In genomic region chr5:140338918-140339317, GRCh38 we compare ENCODE assay signal across 29 cellular contexts. TPM values are rescaled to one million over a fixed set of nuclear protein-coding genes. Genes with fewer than 3 reads are reported as not detected.
DNase-seq lines count a peak whose midpoint lies in the region; ATAC-seq, FAIRE-seq and TF ChIP-seq lines count a peak whose summit lies in the region.
"Had no signal": no experiment of that assay in that cellular context is flagged by ENCODE, and none has a peak within 500 bp of the region (broad histone marks: within the 10 kb centered on the region; RNA-seq: fewer than 3 reads in every experiment).

No MANE protein-coding gene starts in this region.

- CTCF ChIA-PET in activated CD4-positive, alpha-beta memory T cell treated with anti-CD3 and anti-CD28 coated beads, Interleukin-2, amount 10 ng/mL, durations not matched to agents 7 days and 5 days (lab: Charles Lee) = interaction anchor here (1.4 to 21.6 kb wide), 4 partner anchors 14 to 90 kb away, joined by 4 to 951 read pairs (median 38); partner anchors contain the start of gene PFDN1
- CTCF ChIA-PET in activated CD4-positive, alpha-beta memory T cell treated with anti-CD3 and anti-CD28 coated beads for 36 hours (lab: Charles Lee) = interaction anchor here (0.9 to 2.3 kb wide), 2 partner anchors 13 to 94 kb away, joined by 3 to 7 read pairs; no protein-coding TSS in a partner anchor
- CTCF ChIA-PET in mammary epithelial cell (lab: Charles Lee; ENCODE audit: low non-redundant PET) = no interaction called here

- H3K4me3 Mint-ChIP-seq in activated CD4-positive, alpha-beta memory T cell treated with anti-CD3 and anti-CD28 coated beads, Interleukin-2, amount 10 ng/mL, durations not matched to agents 7 days and 5 days = peak overlapping the region; percentile 39
- H3K4me3 Mint-ChIP-seq in activated CD4-positive, alpha-beta memory T cell treated with anti-CD3 and anti-CD28 coated beads for 36 hours = no peak overlapping the region
- H3K4me3 Mint-ChIP-seq in CD14-positive monocyte = peak overlapping the region in 1 of 2 donors; percentile 62
- H3K4me3 Mint-ChIP-seq in stimulated activated effector memory CD8-positive, alpha-beta T cell treated with anti-CD3 and anti-CD28 coated beads, Interleukin-12 subunit alpha, Interleukin-12 subunit beta, amount 100 ng/mL, for 72 hours = no peak overlapping the region
- H3K4me3 Mint-ChIP-seq: brain; GM23338; neural progenitor cell; stimulated activated naive CD8-positive, alpha-beta T cell treated with anti-CD3 and anti-CD28 coated beads, Interleukin-15, amount 100 ng/mL, for 72 hours; T-cell had no signal

- no peak overlapping the region for H3K4me3 ChIP-seq in mammary epithelial cell (replicated peaks in 1 of 3; ENCODE audit: insufficient read depth in 1 of 3, low read depth in 2 of 3, low read length in 3 of 3)
- H3K4me3 ChIP-seq in sigmoid colon = no peak overlapping the region
- H3K4me3 ChIP-seq in small intestine (ENCODE audit: low read depth in 1 of 2, low read length in 2 of 2) = no peak overlapping the region
- H3K4me3 ChIP-seq: adrenal gland, GM23338, neural progenitor cell, tibial artery had no signal

- WGBS in mammary epithelial cell (ENCODE audit: low coverage, missing lambda C conversion rate) = 79% methylated on average over 2 of the region's 2 CpGs
- WGBS in sigmoid colon, 2 donors = 94 to 95% methylated on average over 2 of the region's 2 CpGs
- WGBS in small intestine, 3 donors = 92 to 95% (median 94%) methylated on average over 2 of the region's 2 CpGs

- H3K9me3 Mint-ChIP-seq in activated CD4-positive, alpha-beta memory T cell treated with anti-CD3 and anti-CD28 coated beads, Interleukin-2, amount 10 ng/mL, durations not matched to agents 7 days and 5 days = no peaks in the 10 kb centered on the region
- H3K9me3 Mint-ChIP-seq in activated CD4-positive, alpha-beta memory T cell treated with anti-CD3 and anti-CD28 coated beads for 36 hours = no peaks in the 10 kb centered on the region
- H3K9me3 Mint-ChIP-seq in CD14-positive monocyte = peaks cover 0 to 3% (median 0%) of the 10 kb centered on the region in 7 donors
- no peaks in the 10 kb centered on the region for H3K9me3 Mint-ChIP-seq in stimulated activated effector memory CD8-positive, alpha-beta T cell treated with anti-CD3 and anti-CD28 coated beads, Interleukin-12 subunit alpha, Interleukin-12 subunit beta, amount 100 ng/mL, for 72 hours
- H3K9me3 Mint-ChIP-seq: brain; GM23338; neural progenitor cell; stimulated activated naive CD8-positive, alpha-beta T cell treated with anti-CD3 and anti-CD28 coated beads, Interleukin-15, amount 100 ng/mL, for 72 hours; T-cell had no signal

- peaks cover 66% of the 10 kb centered on the region for H3K4me1 ChIP-seq in mammary epithelial cell (ENCODE audit: insufficient read depth, low read length)
- peaks cover 0 to 72% (median 58%) of the 10 kb centered on the region in 4 donors for H3K4me1 ChIP-seq in sigmoid colon
- H3K4me1 ChIP-seq in small intestine (ENCODE audit: control insufficient read depth in 2 of 2, insufficient read depth in 1 of 2, low read depth in 1 of 2, low read length in 1 of 2) = peaks cover 5 to 6% of the 10 kb centered on the region in 2 donors
- H3K4me1 ChIP-seq: neural progenitor cell had no signal

- no peak for FAIRE-seq in small intestine (lab: Jason Lieb, UNC)
- FAIRE-seq: A204.1, endothelial cell of umbilical vein, GM12891, TTC549 had no signal

- H3K27ac ChIP-seq in mammary epithelial cell (ENCODE audit: insufficient read depth, low read depth, low read length) (no peak overlapping the region), sigmoid colon (peak overlapping the region in 3 of 4 donors; percentile 4 to 93 (median 75)), small intestine (ENCODE audit: low read depth in 1 of 2, low read length in 1 of 2) (no peak overlapping the region)
- H3K27ac ChIP-seq: adrenal gland, neural progenitor cell, tibial artery had no signal

- no peak for TF ChIP-seq CTCF in CD14-positive monocyte (IDR thresholded peaks at IDR 0.05)
- TF ChIP-seq CTCF in mammary epithelial cell (conservative IDR thresholded peaks at IDR 0.05 in 1 of 2, IDR thresholded peaks at IDR 0.05 in 1 of 2; ENCODE audit: extremely low read depth in 1 of 2, insufficient read depth in 1 of 2, low read depth in 1 of 2, low read length in 2 of 2) = no peak
- no peak for TF ChIP-seq CTCF in sigmoid colon (IDR thresholded peaks at IDR 0.05)

- H3K9me3 ChIP-seq in mammary epithelial cell (replicated peaks; ENCODE audit: insufficient read depth, low read length) (no peaks in the 10 kb centered on the region), sigmoid colon (no peaks in the 10 kb centered on the region), small intestine (ENCODE audit: control insufficient read depth, low read depth) (no peaks in the 10 kb centered on the region)
- H3K9me3 ChIP-seq: adrenal gland, tibial artery had no signal

- H3K4me1 Mint-ChIP-seq in activated CD4-positive, alpha-beta memory T cell treated with anti-CD3 and anti-CD28 coated beads, Interleukin-2, amount 10 ng/mL, durations not matched to agents 7 days and 5 days = peaks cover 79% of the 10 kb centered on the region
- peaks cover 32% of the 10 kb centered on the region for H3K4me1 Mint-ChIP-seq in activated CD4-positive, alpha-beta memory T cell treated with anti-CD3 and anti-CD28 coated beads for 36 hours (ENCODE audit: low read depth)
- peaks cover 70% of the 10 kb centered on the region for H3K4me1 Mint-ChIP-seq in CD14-positive monocyte
- H3K4me1 Mint-ChIP-seq in stimulated activated effector memory CD8-positive, alpha-beta T cell treated with anti-CD3 and anti-CD28 coated beads, Interleukin-12 subunit alpha, Interleukin-12 subunit beta, amount 100 ng/mL, for 72 hours = peaks cover 25% of the 10 kb centered on the region
- H3K4me1 Mint-ChIP-seq: GM23338 had no signal

- TF ChIP-seq EP300 in sigmoid colon (IDR thresholded peaks at IDR 0.05) = no peak

- no peak overlapping the region for H2AFZ ChIP-seq in mammary epithelial cell (ENCODE audit: low read depth, low read length)
- H2AFZ ChIP-seq: GM23338, neural progenitor cell had no signal

- intact Hi-C loops in activated CD4-positive, alpha-beta memory T cell treated with anti-CD3 and anti-CD28 coated beads for 36 hours (cut with micrococcal nuclease) = no loop called here
- intact Hi-C loops in CD14-positive monocyte (cut with micrococcal nuclease) (no loop called here), mammary epithelial cell (cut with micrococcal nuclease) (no loop called here), sigmoid colon (cut with DNase I) (no loop called here)

- peak overlapping the region; percentile 4 for H3K4me2 ChIP-seq in mammary epithelial cell (ENCODE audit: insufficient read depth, low read depth, low read length)
- H3K4me2 ChIP-seq: GM23338, neural progenitor cell had no signal

- peaks cover 4% of the 10 kb centered on the region for H4K20me1 ChIP-seq in mammary epithelial cell (ENCODE audit: insufficient read depth, low read length)

- H3K36me3 Mint-ChIP-seq in activated CD4-positive, alpha-beta memory T cell treated with anti-CD3 and anti-CD28 coated beads, Interleukin-2, amount 10 ng/mL, durations not matched to agents 7 days and 5 days (ENCODE audit: low read depth) = peaks cover 90% of the 10 kb centered on the region
- peaks cover 35% of the 10 kb centered on the region for H3K36me3 Mint-ChIP-seq in activated CD4-positive, alpha-beta memory T cell treated with anti-CD3 and anti-CD28 coated beads for 36 hours
- peaks cover 76 to 89% of the 10 kb centered on the region in 2 donors for H3K36me3 Mint-ChIP-seq in CD14-positive monocyte
- H3K36me3 Mint-ChIP-seq in stimulated activated effector memory CD8-positive, alpha-beta T cell treated with anti-CD3 and anti-CD28 coated beads, Interleukin-12 subunit alpha, Interleukin-12 subunit beta, amount 100 ng/mL, for 72 hours = peaks cover 75% of the 10 kb centered on the region

- no peak for TF ChIP-seq POLR2A in sigmoid colon (IDR thresholded peaks at IDR 0.05)

- no peak overlapping the region for H3K9ac ChIP-seq in mammary epithelial cell (ENCODE audit: insufficient read depth, low read length)
- H3K9ac ChIP-seq: neural progenitor cell had no signal

- no peaks in the 10 kb centered on the region for H3K27me3 Mint-ChIP-seq in activated CD4-positive, alpha-beta memory T cell treated with anti-CD3 and anti-CD28 coated beads, Interleukin-2, amount 10 ng/mL, durations not matched to agents 7 days and 5 days
- no peaks in the 10 kb centered on the region for H3K27me3 Mint-ChIP-seq in activated CD4-positive, alpha-beta memory T cell treated with anti-CD3 and anti-CD28 coated beads for 36 hours
- H3K27me3 Mint-ChIP-seq in CD14-positive monocyte (ENCODE audit: low read depth in 3 of 3) = peaks cover 0 to 5% (median 2%) of the 10 kb centered on the region in 3 donors
- H3K27me3 Mint-ChIP-seq: stimulated activated naive CD8-positive, alpha-beta T cell treated with anti-CD3 and anti-CD28 coated beads, Interleukin-15, amount 100 ng/mL, for 72 hours; T-cell had no signal

- DNase-seq in activated CD4-positive, alpha-beta memory T cell treated with anti-CD3 and anti-CD28 coated beads, Interleukin-2, amount 10 ng/mL, durations not matched to agents 7 days and 5 days = no peak
- DNase-seq in activated CD4-positive, alpha-beta memory T cell treated with anti-CD3 and anti-CD28 coated beads for 36 hours = no peak
- DNase-seq in CD14-positive monocyte (ENCODE audit: low spot score) = no peak
- DNase-seq in mammary epithelial cell = no peak
- DNase-seq in sigmoid colon = no peak
- DNase-seq in small intestine = no peak
- no peak for DNase-seq in Ammon's horn (ENCODE audit: low spot score)
- DNase-seq in stimulated activated effector memory CD8-positive, alpha-beta T cell treated with anti-CD3 and anti-CD28 coated beads, Interleukin-12 subunit alpha, Interleukin-12 subunit beta, amount 100 ng/mL, for 72 hours (ENCODE audit: low spot score in 2 of 2) = no peak
- DNase-seq: activated CD8-positive, alpha-beta memory T cell treated with anti-CD3 and anti-CD28 coated beads for 24 hours; activated gamma-delta T cell; adrenal gland; glutamatergic neuron; NCI-H1092 treated with DMSO at 0.1 percent for 48 hours; NCI-H187; NCI-H524 treated with DMSO at 0.1 percent for 48 hours; posterior cingulate gyrus; T-cell; tibial artery had no signal

- in situ Hi-C loops in mammary epithelial cell (cut with MboI; ENCODE audit: low sequenced_read_pairs in 2 of 2) = no loop called here

- no TSS peak for BruUV-seq in mammary epithelial cell (replicated peaks; lab: Mats Ljungman, UMichigan)

- H3K27ac Mint-ChIP-seq in activated CD4-positive, alpha-beta memory T cell treated with anti-CD3 and anti-CD28 coated beads, Interleukin-2, amount 10 ng/mL, durations not matched to agents 7 days and 5 days = peak overlapping the region; percentile 71
- H3K27ac Mint-ChIP-seq in activated CD4-positive, alpha-beta memory T cell treated with anti-CD3 and anti-CD28 coated beads for 36 hours = no peak overlapping the region
- H3K27ac Mint-ChIP-seq in CD14-positive monocyte = peak overlapping the region in 4 of 7 donors; percentile 37 to 87 (median 81)
- no peak overlapping the region for H3K27ac Mint-ChIP-seq in stimulated activated effector memory CD8-positive, alpha-beta T cell treated with anti-CD3 and anti-CD28 coated beads, Interleukin-12 subunit alpha, Interleukin-12 subunit beta, amount 100 ng/mL, for 72 hours
- H3K27ac Mint-ChIP-seq: brain, GM23338, neural progenitor cell, T-cell had no signal

- peaks cover 74% of the 10 kb centered on the region for H3K79me2 ChIP-seq in mammary epithelial cell (ENCODE audit: insufficient read depth, low read length)

- no peak for ATAC-seq in stimulated activated effector memory CD8-positive, alpha-beta T cell treated with anti-CD3 and anti-CD28 coated beads, Interleukin-12 subunit alpha, Interleukin-12 subunit beta, amount 100 ng/mL, for 72 hours
- ATAC-seq: activated CD4-positive, CD25-positive, alpha-beta regulatory T cell treated with anti-CD3 and anti-CD28 coated beads, Interleukin-2, amount 50 U/mL, for 24 hours; GM23338; Panc1; T-cell had no signal

- dilution Hi-C loops in mammary epithelial cell (cut with HindIII; ENCODE audit: low sequenced_read_pairs) = no loop called here

- H3K36me3 ChIP-seq in mammary epithelial cell (ENCODE audit: insufficient read depth, low read length) = peaks cover 46% of the 10 kb centered on the region
- H3K36me3 ChIP-seq in sigmoid colon = peaks cover 0 to 18% (median 9%) of the 10 kb centered on the region in 4 donors
- peaks cover 4 to 17% of the 10 kb centered on the region in 2 donors for H3K36me3 ChIP-seq in small intestine (ENCODE audit: control insufficient read depth in 2 of 2, insufficient read depth in 2 of 2, low read length in 2 of 2)
- H3K36me3 ChIP-seq: neural progenitor cell had no signal

- H3K27me3 ChIP-seq in mammary epithelial cell (ENCODE audit: insufficient read depth, low read length) (no peaks in the 10 kb centered on the region), sigmoid colon (no peaks in the 10 kb centered on the region), small intestine (ENCODE audit: control insufficient read depth in 2 of 2, insufficient read depth in 2 of 2, low read length in 2 of 2) (no peaks in the 10 kb centered on the region)
- H3K27me3 ChIP-seq: adrenal gland, neural progenitor cell, tibial artery had no signal

- POLR2A ChIA-PET in activated CD4-positive, alpha-beta memory T cell treated with anti-CD3 and anti-CD28 coated beads, Interleukin-2, amount 10 ng/mL, durations not matched to agents 7 days and 5 days (lab: Charles Lee) = no interaction called here
- POLR2A ChIA-PET in activated CD4-positive, alpha-beta memory T cell treated with anti-CD3 and anti-CD28 coated beads for 36 hours (lab: Charles Lee) = no interaction called here

RNA-seq across cellular contexts. Expression of gene HBEGF, which starts 7.5 kb away (rescaled TPM):
- 10 to 100 TPM; 67.9 to 69.1 TPM for total RNA-seq in activated CD4-positive, alpha-beta memory T cell treated with anti-CD3 and anti-CD28 coated beads, Interleukin-2, amount 10 ng/mL, durations not matched to agents 7 days and 5 days
- 10 to 100 TPM; 21.5 to 23.5 TPM for total RNA-seq in activated CD4-positive, alpha-beta memory T cell treated with anti-CD3 and anti-CD28 coated beads for 36 hours
- 10 to 100 TPM; 25.2 to 31.6 TPM for polyA plus RNA-seq in CD14-positive monocyte
- total RNA-seq in mammary epithelial cell = 100 to 1,000 TPM in 1 of 2 donors, 10 to 100 TPM in 1; 32.5 to 116 TPM
- 31.9 TPM for polyA plus RNA-seq in mammary epithelial cell
- 38.5 TPM for polyA minus RNA-seq in mammary epithelial cell
- total RNA-seq in sigmoid colon = 10 to 100 TPM in 2 of 4 donors, 1 to 10 TPM in 2; 4.7 to 17.6 (median 10.4) TPM
- 10 to 100 TPM in 2 of 3 donors, 1 to 10 TPM in 1; 5.4 to 15.0 (median 11.6) TPM for polyA plus RNA-seq in sigmoid colon
- polyA plus RNA-seq in small intestine = 10 to 100 TPM; 10.3 to 18.1 (median 17.3) TPM

RNA-seq across cellular contexts. Expression of gene SLC4A9, which starts 21.1 kb away (rescaled TPM):
- total RNA-seq in activated CD4-positive, alpha-beta memory T cell treated with anti-CD3 and anti-CD28 coated beads, Interleukin-2, amount 10 ng/mL, durations not matched to agents 7 days and 5 days = under 1 TPM; 0.43 to 0.78 TPM
- total RNA-seq in activated CD4-positive, alpha-beta memory T cell treated with anti-CD3 and anti-CD28 coated beads for 36 hours = under 1 TPM in 1 of 2 experiments, not detected in 1; 0.26 TPM
- not detected for polyA plus RNA-seq in CD14-positive monocyte
- under 1 TPM; under 0.01 to 0.54 TPM for total RNA-seq in mammary epithelial cell
- 0.07 TPM for polyA plus RNA-seq in mammary epithelial cell
- not detected for polyA minus RNA-seq in mammary epithelial cell
- total RNA-seq in sigmoid colon = not detected
- under 1 TPM in 1 of 3 donors, not detected in 2; 0.25 TPM for polyA plus RNA-seq in sigmoid colon
- polyA plus RNA-seq in small intestine = not detected
- total RNA-seq: adrenal gland, endothelial cell of umbilical vein, GM23338, lung microvascular endothelial cell had no signal
- polyA plus RNA-seq: endothelial cell of umbilical vein had no signal

RNA-seq across cellular contexts. Expression of gene PFDN1, which starts 36.0 kb away (rescaled TPM):
- 10 to 100 TPM; 52.3 to 55.8 TPM for total RNA-seq in activated CD4-positive, alpha-beta memory T cell treated with anti-CD3 and anti-CD28 coated beads, Interleukin-2, amount 10 ng/mL, durations not matched to agents 7 days and 5 days
- total RNA-seq in activated CD4-positive, alpha-beta memory T cell treated with anti-CD3 and anti-CD28 coated beads for 36 hours = 10 to 100 TPM; 50.1 to 54.6 TPM
- 100 to 1,000 TPM in 1 of 2 donors, 10 to 100 TPM in 1; 82.2 to 105 TPM for polyA plus RNA-seq in CD14-positive monocyte
- total RNA-seq in mammary epithelial cell = 10 to 100 TPM; 64.0 to 65.0 TPM
- polyA plus RNA-seq in mammary epithelial cell = 92.4 TPM
- 130 TPM for polyA minus RNA-seq in mammary epithelial cell
- total RNA-seq in sigmoid colon = 100 to 1,000 TPM in 3 of 4 donors, 10 to 100 TPM in 1; 88.2 to 159 (median 123) TPM
- 10 to 100 TPM; 61.8 to 85.9 (median 78.4) TPM for polyA plus RNA-seq in sigmoid colon
- 10 to 100 TPM; 66.0 to 73.1 (median 67.6) TPM for polyA plus RNA-seq in small intestine

Comparison
In these comparisons a context has a peak if more than half of its experiments do, and no peak if none do; other contexts are left out.
1. H3K27ac Mint-ChIP-seq: peak in activated CD4-positive, alpha-beta memory T cell treated with anti-CD3 and anti-CD28 coated beads, Interleukin-2, amount 10 ng/mL, durations not matched to agents 7 days and 5 days (single experiment) and CD14-positive monocyte (4 of 7); none in activated CD4-positive, alpha-beta memory T cell treated with anti-CD3 and anti-CD28 coated beads for 36 hours (single experiment) and stimulated activated effector memory CD8-positive, alpha-beta T cell treated with anti-CD3 and anti-CD28 coated beads, Interleukin-12 subunit alpha, Interleukin-12 subunit beta, amount 100 ng/mL, for 72 hours (single experiment).
2. H3K27ac ChIP-seq: peak in sigmoid colon (3 of 4); none in mammary epithelial cell (single experiment) and small intestine (0 of 2).